9 cellular contexts compared by ENCODE assay signal in the genomic region with DNA sequence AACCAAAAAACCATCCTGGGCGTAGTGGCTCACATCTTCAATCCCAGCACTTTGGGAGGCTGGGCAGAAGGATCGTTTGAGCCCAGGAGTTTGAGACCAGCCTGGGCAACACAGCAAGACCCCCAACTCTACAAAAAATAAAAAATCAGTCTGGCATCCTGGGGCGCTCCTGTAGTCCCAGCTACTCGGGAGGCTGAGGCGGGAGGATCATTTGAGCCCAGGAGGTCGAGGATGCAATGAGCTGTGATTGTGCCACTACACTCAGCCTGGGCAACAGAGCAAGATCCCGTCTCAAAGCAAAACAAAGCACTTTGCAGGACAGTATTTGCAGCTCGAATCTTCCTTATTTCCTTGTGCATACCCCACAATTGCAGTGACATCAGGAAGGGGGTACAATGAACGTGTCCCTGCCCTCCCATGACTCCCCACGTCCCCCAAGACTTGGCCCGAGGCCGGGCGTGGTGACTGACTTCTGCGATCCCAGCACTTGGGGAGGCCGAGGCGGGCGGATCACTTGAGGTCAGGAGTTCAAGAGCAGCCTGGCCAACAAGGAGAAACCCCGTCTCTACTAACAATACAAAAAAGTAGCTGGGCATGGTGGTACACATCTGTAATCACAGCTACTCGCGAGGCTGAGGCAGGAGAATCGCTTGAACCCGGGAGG. TPM values are rescaled to one million over a fixed set of nuclear protein-coding genes. Genes with fewer than 3 reads are reported as not detected.
DNase-seq lines count a peak whose midpoint lies in the region; ATAC-seq and TF ChIP-seq lines count a peak whose summit lies in the region.
"Had no signal": no experiment of that assay in that cellular context is flagged by ENCODE, and none has a peak within 500 bp of the region (broad histone marks: within the 10 kb centered on the region; RNA-seq: fewer than 3 reads in every experiment).

No MANE protein-coding gene starts in this region.

- H3K36me3 Mint-ChIP-seq in MCF 10A (ENCODE audit: insufficient read depth, unreplicated experiment) (no peaks in the 10 kb centered on the region), mesothelial cell of epicardium (peaks cover 8% of the 10 kb centered on the region)

- H3K9me3 Mint-ChIP-seq in MCF 10A (ENCODE audit: unreplicated experiment) (no peaks in the 10 kb centered on the region), mesothelial cell of epicardium (no peaks in the 10 kb centered on the region)

- H3K27ac Mint-ChIP-seq in MCF 10A (ENCODE audit: low read depth, unreplicated experiment), result peak overlapping the region; percentile 78
- peak overlapping the region; percentile 85 for H3K27ac Mint-ChIP-seq in mesothelial cell of epicardium

- TF ChIP-seq POLR2A in uterus (IDR thresholded peaks at IDR 0.05), result no peak

- ATAC-seq in Right ventricle myocardium superior (ENCODE audit: poor library complexity) (no peak), HG02798 (IDR thresholded peaks at IDR 0.05; ENCODE audit: poor library complexity, unreplicated experiment) (no peak)

- TF ChIP-seq CTCF in cardiac muscle cell (IDR thresholded peaks at IDR 0.05; ENCODE audit: low read depth, low read length) (no peak), MCF 10A (IDR thresholded peaks at IDR 0.05; ENCODE audit: unreplicated experiment) (no peak), mesothelial cell of epicardium (IDR thresholded peaks at IDR 0.05; ENCODE audit: unreplicated experiment) (no peak), uterus (IDR thresholded peaks at IDR 0.05) (no peak)

- H3K27ac ChIP-seq in cardiac muscle cell, result no peak overlapping the region
- peak overlapping the region; percentile 63 to 73 for H3K27ac ChIP-seq in uterus

- H3K27me3 ChIP-seq in cardiac muscle cell, result no peaks in the 10 kb centered on the region
- H3K27me3 ChIP-seq in uterus, result no peaks in the 10 kb centered on the region

- H3K4me3 Mint-ChIP-seq in MCF 10A (ENCODE audit: unreplicated experiment) (peak overlapping the region; percentile 94), mesothelial cell of epicardium (peak overlapping the region; percentile 95)

- H3K9me3 ChIP-seq in cardiac muscle cell (ENCODE audit: low read depth) (no peaks in the 10 kb centered on the region), uterus (no peaks in the 10 kb centered on the region)

- peak overlapping the region; percentile 96 for H3K4me3 ChIP-seq in cardiac muscle cell
- peak overlapping the region; percentile 72 to 92 for H3K4me3 ChIP-seq in uterus

- CTCF ChIA-PET in MCF 10A (lab: Yijun Ruan, JAX), result interaction anchor here (0.5 to 6.3 kb wide), 9 partner anchors 9 to 468 kb away, joined by 3 to 146 read pairs (median 4); partner anchors contain the start of genes OR7A17 and ZNF333

- POLR2A ChIA-PET in MCF 10A (lab: Yijun Ruan, JAX), result interaction anchor here (0.6 to 4.0 kb wide), 11 partner anchors 9 to 685 kb away, joined by 3 to 41 read pairs (median 6); partner anchors contain the start of genes ASF1B, DNAJB1 and ZNF333

- DNase-seq in cardiac muscle cell (ENCODE audit: low read depth in 1 of 2, low spot score in 1 of 2) (no peak), Right ventricle myocardium superior (no peak), MCF 10A (ENCODE audit: unreplicated experiment) (no peak), mesothelial cell of epicardium (ENCODE audit: low spot score in 2 of 2, unreplicated experiment in 2 of 2) (no peak), uterus (peak in 1 of 2 donors; percentile 19), hippocampal formation (lab: John Stamatoyannopoulos, UW) (no peak), SHP77 (lab: John Stamatoyannopoulos, UW) (no peak)

- no TSS peak for BruUV-seq in MCF 10A (replicated peaks; lab: Mats Ljungman, UMichigan)

- H3K4me1 ChIP-seq in cardiac muscle cell (ENCODE audit: low read depth) (peaks cover 7% of the 10 kb centered on the region), uterus (peaks cover 6 to 11% of the 10 kb centered on the region in 2 donors)

- no peaks in the 10 kb centered on the region for H3K36me3 ChIP-seq in cardiac muscle cell
- H3K36me3 ChIP-seq in uterus, result no peaks in the 10 kb centered on the region

- H3K27me3 Mint-ChIP-seq in MCF 10A (ENCODE audit: insufficient read depth, unreplicated experiment) (no peaks in the 10 kb centered on the region), mesothelial cell of epicardium (ENCODE audit: low read depth) (no peaks in the 10 kb centered on the region)

- peaks cover 11% of the 10 kb centered on the region for H3K4me1 Mint-ChIP-seq in MCF 10A (ENCODE audit: insufficient read depth, unreplicated experiment)
- H3K4me1 Mint-ChIP-seq in mesothelial cell of epicardium, result peaks cover 15% of the 10 kb centered on the region

- intact Hi-C loops in Right ventricle myocardium superior (cut with DNase I) (loop anchor here (10.0 kb wide), 1 partner anchor 314 kb away; the partner anchor contains the start of gene OR7A17), MCF 10A (cut with micrococcal nuclease) (loop anchor here (5.0 kb wide), 2 partner anchors 301 to 456 kb away; no protein-coding TSS in a partner anchor), uterus (cut with DNase I; ENCODE audit: low total_unique reads) (no loop called here)

RNA-seq across cellular contexts. Expression of gene NDUFB7, which starts 0.9 kb away (rescaled TPM):
- total RNA-seq in cardiac muscle cell, result 381 and 600 TPM in 2 replicates
- polyA plus RNA-seq in cardiac muscle cell, result 445 and 518 TPM in 2 replicates
- 533 TPM for total RNA-seq in Right ventricle myocardium superior
- 153 and 165 TPM in 2 replicates for total RNA-seq in MCF 10A (2022)
- total RNA-seq in mesothelial cell of epicardium, result 117 to 122 TPM (median 119 TPM) in 3 replicates
- 100 to 1,000 TPM; 119 to 543 (median 221) TPM for total RNA-seq in uterus

RNA-seq across cellular contexts. Expression of gene CLEC17A, which starts 11.9 kb away (rescaled TPM):
- not detected in 2 replicates for total RNA-seq in cardiac muscle cell
- polyA plus RNA-seq in cardiac muscle cell, result not detected in 2 replicates
- total RNA-seq in Right ventricle myocardium superior, result not detected
- not detected in 2 replicates for total RNA-seq in MCF 10A (2022)
- total RNA-seq in mesothelial cell of epicardium, result not detected in 3 replicates
- total RNA-seq in uterus, result under 1 TPM in 1 of 4 donors, not detected in 3; 0.55 TPM
- total RNA-seq: Daoy had no signal

RNA-seq across cellular contexts. Expression of gene TECR, which starts 41.6 kb away (rescaled TPM):
- total RNA-seq in cardiac muscle cell (77.4 and 83.1 TPM in 2 replicates), Right ventricle myocardium superior (73.8 TPM), MCF 10A (2022) (74.1 and 106 TPM in 2 replicates), mesothelial cell of epicardium (111 to 116 TPM (median 115 TPM) in 3 replicates), uterus (10 to 100 TPM in 3 of 4 donors, 1 to 10 TPM in 1; 4.6 to 68.2 (median 33.9) TPM)
- polyA plus RNA-seq in cardiac muscle cell, result 245 and 345 TPM in 2 replicates

RNA-seq across cellular contexts. Expression of gene DNAJB1, which starts 52.8 kb away (rescaled TPM):
- total RNA-seq in cardiac muscle cell, result 41.8 and 56.4 TPM in 2 replicates
- polyA plus RNA-seq in cardiac muscle cell, result 76.5 and 82.8 TPM in 2 replicates
- 43.0 TPM for total RNA-seq in Right ventricle myocardium superior
- 71.6 and 97.4 TPM in 2 replicates for total RNA-seq in MCF 10A (2022)
- 106 to 113 TPM (median 110 TPM) in 3 replicates for total RNA-seq in mesothelial cell of epicardium
- 10 to 100 TPM; 10.2 to 66.9 (median 40.6) TPM for total RNA-seq in uterus
